In genomic region chr12:131261906-131262305, GRCh38 we compare ENCODE assay signal across 14 cellular contexts.
DNase-seq lines count a peak whose midpoint lies in the region; ATAC-seq and TF ChIP-seq lines count a peak whose summit lies in the region.
"Had no signal": no experiment of that assay in that cellular context is flagged by ENCODE, and none has a peak within 500 bp of the region (broad histone marks: within the 10 kb centered on the region; RNA-seq: fewer than 3 reads in every experiment).

No MANE protein-coding gene starts in this region.

- H3K79me2 ChIP-seq in neural progenitor cell (ENCODE audit: low read depth), result no peaks in the 10 kb centered on the region

- H3K27me3 ChIP-seq in gastroesophageal sphincter, result no peaks in the 10 kb centered on the region
- H3K27me3 ChIP-seq in neural progenitor cell, result no peaks in the 10 kb centered on the region
- H3K27me3 ChIP-seq in thyroid gland, result no peaks in the 10 kb centered on the region
- H3K27me3 ChIP-seq in prostate gland (replicated peaks; ENCODE audit: insufficient read depth), result no peaks in the 10 kb centered on the region
- H3K27me3 ChIP-seq: BLaER1 treated with 17β-estradiol and CSF1 and Interleukin-3, amounts not matched to agents 10 nM and 100 nM had no signal

- H3K4me3 ChIP-seq in gastroesophageal sphincter (no peak overlapping the region), neural progenitor cell (no peak overlapping the region), thyroid gland (replicated peaks in 1 of 3) (no peak overlapping the region), prostate gland (no peak overlapping the region)
- H3K4me3 ChIP-seq: BLaER1 treated with 17β-estradiol and CSF1 and Interleukin-3, amounts not matched to agents 10 nM and 100 nM; GM23248; HAP-1 had no signal

- H2AFZ ChIP-seq in neural progenitor cell (replicated peaks), result no peak overlapping the region
- H2AFZ ChIP-seq: GM23248 had no signal

- no peaks in the 10 kb centered on the region for H4K20me1 ChIP-seq in neural progenitor cell (ENCODE audit: low read depth)

- DNase-seq in NCI-H2029 (lab: John Stamatoyannopoulos, UW) (peak; percentile 26), NCI-H2029 treated with DMSO at 0.1 percent for 48 hours (lab: John Stamatoyannopoulos, UW) (no peak), neural progenitor cell (ENCODE audit: low spot score) (no peak), thyroid gland (peak; percentile 69 to 82), prostate gland (ENCODE audit: low spot score) (no peak)
- DNase-seq: Calu3; CD8-positive, alpha-beta T cell; DMS53; GDM1; GM23248 had no signal

- TF ChIP-seq EP300 in gastroesophageal sphincter (IDR thresholded peaks at IDR 0.05), result no peak

- no peak overlapping the region for H3K4me2 ChIP-seq in neural progenitor cell

- H3K27me3 Mint-ChIP-seq in neural progenitor cell (ENCODE audit: insufficient read depth, low read depth), result peaks cover 13% of the 10 kb centered on the region
- H3K27me3 Mint-ChIP-seq: B cell had no signal

- H3K36me3 Mint-ChIP-seq in neural progenitor cell, result no peaks in the 10 kb centered on the region
- H3K36me3 Mint-ChIP-seq: CD8-positive, alpha-beta T cell had no signal

- ATAC-seq in gastroesophageal sphincter, result peak; percentile 34
- ATAC-seq: CD8-positive, alpha-beta T cell had no signal

- TF ChIP-seq CTCF in gastroesophageal sphincter (IDR thresholded peaks at IDR 0.05) (no peak), neural progenitor cell (IDR thresholded peaks at IDR 0.05) (no peak), thyroid gland (IDR thresholded peaks at IDR 0.05) (no peak), prostate gland (IDR thresholded peaks at IDR 0.05) (no peak)

- H3K4me1 ChIP-seq in gastroesophageal sphincter (no peaks in the 10 kb centered on the region), neural progenitor cell (no peaks in the 10 kb centered on the region), thyroid gland (peaks cover 11 to 21% of the 10 kb centered on the region in 2 donors), prostate gland (replicated peaks) (no peaks in the 10 kb centered on the region)
- H3K4me1 ChIP-seq: HAP-1 had no signal

- H3F3A ChIP-seq in neural progenitor cell (ENCODE audit: low read depth), result no peaks in the 10 kb centered on the region

- TF ChIP-seq POLR2A in gastroesophageal sphincter (IDR thresholded peaks at IDR 0.05), result no peak
- TF ChIP-seq POLR2A in thyroid gland (IDR thresholded peaks at IDR 0.05), result no peak
- no peak for TF ChIP-seq POLR2A in prostate gland (IDR thresholded peaks at IDR 0.05)

- no peak overlapping the region for H3K27ac ChIP-seq in gastroesophageal sphincter
- H3K27ac ChIP-seq in neural progenitor cell, result no peak overlapping the region
- H3K27ac ChIP-seq in thyroid gland, result peak overlapping the region in 1 of 3 donors; percentile 17
- H3K27ac ChIP-seq in prostate gland, result no peak overlapping the region
- H3K27ac ChIP-seq: BLaER1 treated with 17β-estradiol and CSF1 and Interleukin-3, amounts not matched to agents 10 nM and 100 nM; GM23248 had no signal

- H3K9ac ChIP-seq in neural progenitor cell, result no peak overlapping the region
- H3K9ac ChIP-seq: BLaER1 treated with 17β-estradiol and CSF1 and Interleukin-3, amounts not matched to agents 10 nM and 100 nM; GM23248 had no signal

- intact Hi-C loops in thyroid gland (cut with DNase I) (no loop called here), prostate gland (cut with DNase I) (no loop called here)

- H3K4me3 Mint-ChIP-seq in neural progenitor cell, result no peak overlapping the region
- H3K4me3 Mint-ChIP-seq: B cell; CD8-positive, alpha-beta T cell had no signal

- peak overlapping the region; percentile 29 for H3K27ac Mint-ChIP-seq in neural progenitor cell
- H3K27ac Mint-ChIP-seq: B cell; CD8-positive, alpha-beta T cell had no signal

- H3K9me3 Mint-ChIP-seq in neural progenitor cell, result peaks cover 3% of the 10 kb centered on the region
- H3K9me3 Mint-ChIP-seq: CD8-positive, alpha-beta T cell had no signal

- H3K9me3 ChIP-seq in gastroesophageal sphincter (no peaks in the 10 kb centered on the region), neural progenitor cell (ENCODE audit: low read depth) (no peaks in the 10 kb centered on the region), thyroid gland (no peaks in the 10 kb centered on the region), prostate gland (no peaks in the 10 kb centered on the region)
- H3K9me3 ChIP-seq: BLaER1 treated with 17β-estradiol and CSF1 and Interleukin-3, amounts not matched to agents 10 nM and 100 nM; HAP-1 had no signal

- H3K4me1 Mint-ChIP-seq in neural progenitor cell, result no peaks in the 10 kb centered on the region
- H3K4me1 Mint-ChIP-seq: B cell had no signal

- 81 to 93% methylated on average over 3 to 14 of the region's 17 CpGs for WGBS in gastroesophageal sphincter (ENCODE audit: low coverage in 1 of 2), 2 donors
- WGBS in thyroid gland, 2 donors, result 62 to 66% methylated on average over 17 of the region's 17 CpGs
- WGBS in prostate gland, result 67% methylated on average over 17 of the region's 17 CpGs

- no peaks in the 10 kb centered on the region for H3K36me3 ChIP-seq in gastroesophageal sphincter
- H3K36me3 ChIP-seq in neural progenitor cell, result no peaks in the 10 kb centered on the region
- no peaks in the 10 kb centered on the region for H3K36me3 ChIP-seq in thyroid gland
- no peaks in the 10 kb centered on the region for H3K36me3 ChIP-seq in prostate gland
- H3K36me3 ChIP-seq: BLaER1 treated with 17β-estradiol and CSF1 and Interleukin-3, amounts not matched to agents 10 nM and 100 nM; HAP-1 had no signal

Comparison
In these comparisons a context has a peak if more than half of its experiments do, and no peak if none do; other contexts are left out.
1. DNase-seq: peak in NCI-H2029 (single experiment) and thyroid gland (2 of 2); none in NCI-H2029 treated with DMSO at 0.1 percent for 48 hours (single experiment), neural progenitor cell (single experiment) and prostate gland (single experiment).